In the genomic region with DNA sequence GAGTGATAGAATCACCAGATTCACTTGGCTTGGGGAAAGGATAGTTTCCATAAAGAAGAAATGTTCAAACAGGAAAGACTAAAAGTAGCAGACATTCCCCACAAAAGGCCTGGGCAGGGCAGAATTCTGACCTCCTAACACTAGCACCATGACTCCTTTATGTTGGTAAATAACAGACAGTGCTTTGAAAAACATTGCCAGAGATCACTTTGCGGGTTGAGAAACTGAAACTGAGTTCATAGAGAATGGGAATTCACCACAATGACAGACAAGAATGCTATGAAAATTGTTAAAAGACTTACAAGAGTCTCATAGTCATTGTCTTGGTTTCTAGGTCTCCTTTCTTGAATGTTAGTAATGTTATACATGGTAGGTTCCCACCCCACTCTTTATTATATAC, we compare ENCODE assay signal across 17 cellular contexts.
DNase-seq lines count a peak whose midpoint lies in the region; ATAC-seq, FAIRE-seq and TF ChIP-seq lines count a peak whose summit lies in the region.
"Had no signal": no experiment of that assay in that cellular context is flagged by ENCODE, and none has a peak within 500 bp of the region (broad histone marks: within the 10 kb centered on the region; RNA-seq: fewer than 3 reads in every experiment).

No MANE protein-coding gene starts in this region.

- no peaks in the 10 kb centered on the region for H4K20me1 ChIP-seq in astrocyte (ENCODE audit: insufficient read depth, low read length)

- no peaks in the 10 kb centered on the region for H3K27me3 Mint-ChIP-seq in astrocyte (ENCODE audit: low read depth, unreplicated experiment)
- H3K27me3 Mint-ChIP-seq: activated CD4-positive, alpha-beta memory T cell treated with anti-CD3 and anti-CD28 coated beads for 36 hours had no signal

- H3K27ac ChIP-seq in astrocyte (ENCODE audit: low read depth, low read length), result no peak overlapping the region
- H3K27ac ChIP-seq: esophagus squamous epithelium, HL-60 had no signal

- H2AFZ ChIP-seq in astrocyte (ENCODE audit: low read depth, low read length), result no peak overlapping the region

- peak overlapping the region; percentile 4 for H3K27ac Mint-ChIP-seq in astrocyte (ENCODE audit: unreplicated experiment)
- H3K27ac Mint-ChIP-seq: activated CD4-positive, alpha-beta memory T cell treated with anti-CD3 and anti-CD28 coated beads for 36 hours had no signal

- no peaks in the 10 kb centered on the region for H3K36me3 Mint-ChIP-seq in astrocyte (ENCODE audit: low read depth, unreplicated experiment)
- H3K36me3 Mint-ChIP-seq: activated CD4-positive, alpha-beta memory T cell treated with anti-CD3 and anti-CD28 coated beads for 36 hours; CD4-positive, alpha-beta memory T cell had no signal

- no peaks in the 10 kb centered on the region for H3K27me3 ChIP-seq in astrocyte (ENCODE audit: insufficient read depth, low read length)
- H3K27me3 ChIP-seq: esophagus squamous epithelium had no signal

- no peaks in the 10 kb centered on the region for H3K9me3 ChIP-seq in astrocyte (ENCODE audit: insufficient read depth, low read depth, low read length)
- H3K9me3 ChIP-seq: esophagus squamous epithelium had no signal

- in situ Hi-C loops in GM13977 (cut with MboI; ENCODE audit: low pct_unique_long_range_greater_than_20kb, low sequenced_read_pairs, unreplicated experiment), result no loop called here

- no peak for FAIRE-seq in astrocyte (lab: Jason Lieb, UNC)

- H3K4me2 ChIP-seq in astrocyte (ENCODE audit: low read length), result no peak overlapping the region

- no peaks in the 10 kb centered on the region for H3K4me1 ChIP-seq in astrocyte (ENCODE audit: insufficient read depth, low read length)
- H3K4me1 ChIP-seq: esophagus squamous epithelium had no signal

- peaks cover 14% of the 10 kb centered on the region for H3K4me1 Mint-ChIP-seq in astrocyte (ENCODE audit: low read depth, unreplicated experiment)

- H3K9ac ChIP-seq in astrocyte (ENCODE audit: low read length), result no peak overlapping the region

- H3K4me3 Mint-ChIP-seq in astrocyte (ENCODE audit: unreplicated experiment), result no peak overlapping the region
- H3K4me3 Mint-ChIP-seq: activated CD4-positive, alpha-beta memory T cell treated with anti-CD3 and anti-CD28 coated beads for 36 hours had no signal

- H3K9me3 Mint-ChIP-seq in astrocyte (ENCODE audit: unreplicated experiment), result no peaks in the 10 kb centered on the region

- no peak overlapping the region for H3K4me3 ChIP-seq in astrocyte (ENCODE audit: insufficient read depth, low read depth, low read length)
- H3K4me3 ChIP-seq: esophagus squamous epithelium had no signal

- TF ChIP-seq CTCF in GM13977 (IDR thresholded peaks at IDR 0.05; ENCODE audit: extremely low read depth, insufficient read depth, missing control alignments) (no peak), astrocyte (IDR thresholded peaks at IDR 0.05; ENCODE audit: insufficient read depth, low read depth, low read length) (no peak)

- H3K79me2 ChIP-seq in astrocyte (ENCODE audit: insufficient read depth, low read length), result no peaks in the 10 kb centered on the region

- no peaks in the 10 kb centered on the region for H3K36me3 ChIP-seq in astrocyte (ENCODE audit: insufficient read depth, low read length)
- H3K36me3 ChIP-seq: esophagus squamous epithelium had no signal

- peak; percentile 66 for ATAC-seq in GM19351 (IDR thresholded peaks at IDR 0.05; ENCODE audit: unreplicated experiment)
- peak; percentile 54 for ATAC-seq in HG03159 (IDR thresholded peaks at IDR 0.05; ENCODE audit: unreplicated experiment)
- ATAC-seq in HG02970 (IDR thresholded peaks at IDR 0.05; ENCODE audit: low FRiP score, unreplicated experiment), result no peak
- no peak for ATAC-seq in SK-N-SH treated with all-trans-retinoic acid at 6 μM for 48 hours
- no peak for ATAC-seq in left lobe of liver
- ATAC-seq: HCT116 had no signal

- peak; percentile 17 for DNase-seq in GM13977 (ENCODE audit: low spot score)
- no peak for DNase-seq in astrocyte (ENCODE audit: low read depth)
- no peak for DNase-seq in left lobe of liver (ENCODE audit: low spot score)
- no peak for DNase-seq in NCI-H774 (lab: John Stamatoyannopoulos, UW)
- DNase-seq: activated CD4-positive, alpha-beta memory T cell treated with anti-CD3 and anti-CD28 coated beads for 36 hours; CD4-positive, alpha-beta memory T cell; esophagus squamous epithelium; glutamatergic neuron; NCI-H1048; NCI-H82; stimulated activated CD4-positive, alpha-beta T cell treated with anti-CD3 and anti-CD28 coated beads, Interleukin-2, amount 100 ng/mL, for 48 hours had no signal

TF ChIP-seq in SK-N-SH treated with all-trans-retinoic acid at 6 μM for 48 hours, 23 proteins besides CTCF, POLR2A, EP300 and RAD21:
- TF ChIP-seq ZC3H10 (CRISPR knock-in tag; IDR thresholded peaks at IDR 0.05), result no peak
- no peak for TF ChIP-seq RARB (CRISPR knock-in tag; IDR thresholded peaks at IDR 0.05)
- TF ChIP-seq OSR1 (CRISPR knock-in tag; IDR thresholded peaks at IDR 0.05), result no peak
- TF ChIP-seq GLIS3 (CRISPR knock-in tag; IDR thresholded peaks at IDR 0.05), result no peak

Comparison
In these comparisons a context has a peak if more than half of its experiments do, and no peak if none do; other contexts are left out.
1. ATAC-seq: peak in GM19351 (single experiment) and HG03159 (single experiment); none in HG02970 (single experiment), SK-N-SH treated with all-trans-retinoic acid at 6 μM for 48 hours (single experiment) and left lobe of liver (single experiment).